ENCODE assay signal across 23 cellular contexts in genomic region chr7:77362905-77363304, GRCh38.
"Had no signal": no experiment of that assay in that cellular context is flagged by ENCODE, and none has a peak within 500 bp of the region (broad histone marks: within the 10 kb centered on the region; RNA-seq: fewer than 3 reads in every experiment).

No MANE protein-coding gene starts in this region.

- H3K4me3 ChIP-seq: cardiac muscle cell, PC-9 had no signal

- H3K9me3 Mint-ChIP-seq: activated CD8-positive, alpha-beta T cell treated with anti-CD3 and anti-CD28 coated beads for 36 hours; T-helper 1 cell treated with Interleukin-12 subunit alpha and Interleukin-12 subunit beta and Interleukin-4 antibody, amounts not matched to agents 30 μg/mL and 1 μg/mL, for 36 hours had no signal

- DNase-seq: activated CD4-positive, CD25-positive, alpha-beta regulatory T cell; activated CD8-positive, alpha-beta memory T cell treated with anti-CD3 and anti-CD28 coated beads, Interleukin-2, amount 50 U/mL, for 4 hours; activated CD8-positive, alpha-beta T cell treated with anti-CD3 and anti-CD28 coated beads for 36 hours; activated gamma-delta T cell treated with Interleukin-2 at 50 U/mL for 16 hours; activated naive CD4-positive, alpha-beta T cell treated with anti-CD3 and anti-CD28 coated beads, Interleukin-2, amount 10 ng/mL, durations not matched to agents 7 days and 5 days; activated naive CD8-positive, alpha-beta T cell treated with anti-CD3 and anti-CD28 coated beads for 36 hours; activated T-cell treated with anti-CD3 and anti-CD28 coated beads, Interleukin-2, amount 50 U/mL, for 72 hours; brain microvascular endothelial cell; NCI-H1092; NCI-H1417; NCI-H1930; NCI-H2171; NCI-H2227 treated with DMSO at 0.1 percent for 48 hours; NCI-H446 treated with DMSO at 0.1 percent for 48 hours; NCI-H526; NCI-H82; PC-9; SHP77 treated with DMSO at 0.1 percent for 48 hours had no signal

- H3K36me3 ChIP-seq: brain microvascular endothelial cell, cardiac muscle cell had no signal

- ATAC-seq: activated CD8-positive, alpha-beta T cell treated with anti-CD3 and anti-CD28 coated beads for 36 hours; activated T-cell treated with anti-CD3 and anti-CD28 coated beads, Interleukin-2, amount 50 U/mL, for 72 hours had no signal

- H3K27me3 Mint-ChIP-seq: activated CD8-positive, alpha-beta T cell treated with anti-CD3 and anti-CD28 coated beads for 36 hours; activated naive CD4-positive, alpha-beta T cell treated with anti-CD3 and anti-CD28 coated beads, Interleukin-2, amount 10 ng/mL, durations not matched to agents 7 days and 5 days; activated naive CD8-positive, alpha-beta T cell treated with anti-CD3 and anti-CD28 coated beads for 36 hours had no signal

- H3K27ac Mint-ChIP-seq: activated CD8-positive, alpha-beta T cell treated with anti-CD3 and anti-CD28 coated beads for 36 hours; activated naive CD4-positive, alpha-beta T cell treated with anti-CD3 and anti-CD28 coated beads, Interleukin-2, amount 10 ng/mL, durations not matched to agents 7 days and 5 days; activated naive CD8-positive, alpha-beta T cell treated with anti-CD3 and anti-CD28 coated beads for 36 hours; activated T-cell treated with anti-CD3 and anti-CD28 coated beads, Interleukin-2, amount 50 U/mL, for 72 hours; activated T-helper 2 cell treated with anti-CD3 and anti-CD28 coated beads, Interferon-gamma antibody, Interleukin-2, Interleukin-4, amounts not matched to agents 10 μg/mL and 5 μg/mL and 100 μg/mL, durations not matched to agents 14 hours and 24 hours and 36 hours; T-helper 1 cell treated with Interleukin-12 subunit alpha and Interleukin-12 subunit beta and Interleukin-4 antibody, amounts not matched to agents 30 μg/mL and 1 μg/mL, for 36 hours had no signal

- H3K27ac ChIP-seq: brain microvascular endothelial cell, cardiac muscle cell, KMS-11, PC-9, VCaP had no signal

- H3K27me3 ChIP-seq: brain microvascular endothelial cell, cardiac muscle cell had no signal

- H3K4me3 Mint-ChIP-seq: activated CD8-positive, alpha-beta T cell treated with anti-CD3 and anti-CD28 coated beads for 36 hours; activated naive CD4-positive, alpha-beta T cell treated with anti-CD3 and anti-CD28 coated beads, Interleukin-2, amount 10 ng/mL, durations not matched to agents 7 days and 5 days; activated naive CD8-positive, alpha-beta T cell treated with anti-CD3 and anti-CD28 coated beads for 36 hours; activated T-cell treated with anti-CD3 and anti-CD28 coated beads, Interleukin-2, amount 50 U/mL, for 72 hours; T-helper 1 cell treated with Interleukin-12 subunit alpha and Interleukin-12 subunit beta and Interleukin-4 antibody, amounts not matched to agents 30 μg/mL and 1 μg/mL, for 36 hours had no signal
